In genomic region chr1:54583868-54584267, GRCh38 we compare ENCODE assay signal across 34 cellular contexts. TPM values are rescaled to one million over a fixed set of nuclear protein-coding genes. Genes with fewer than 3 reads are reported as not detected.
DNase-seq lines count a peak whose midpoint lies in the region; ATAC-seq and TF ChIP-seq lines count a peak whose summit lies in the region.
"Had no signal": no experiment of that assay in that cellular context is flagged by ENCODE, and none has a peak within 500 bp of the region (broad histone marks: within the 10 kb centered on the region; RNA-seq: fewer than 3 reads in every experiment).

No MANE protein-coding gene starts in this region.

- no peaks in the 10 kb centered on the region for H3K27me3 ChIP-seq in layer of hippocampus (ENCODE audit: control insufficient read depth, insufficient read depth, low read length)
- H3K27me3 ChIP-seq in SK-N-SH (ENCODE audit: insufficient read depth), result no peaks in the 10 kb centered on the region
- H3K27me3 ChIP-seq: breast epithelium, hepatocyte, vagina had no signal

- no peak for TF ChIP-seq EP300 in SK-N-SH (IDR thresholded peaks at IDR 0.05; ENCODE audit: borderline replicate concordance in 1 of 2, low read depth in 1 of 2, low read length in 1 of 2)

- no peak for TF ChIP-seq RAD21 in SK-N-SH (IDR thresholded peaks at IDR 0.05; ENCODE audit: low read length)

- H3K36me3 ChIP-seq in SK-N-SH (replicated peaks in 1 of 2; ENCODE audit: control insufficient read depth in 1 of 2, insufficient read depth in 2 of 2, low read length in 1 of 2), result peaks cover 0 to 2% of the 10 kb centered on the region in 2 experiments
- H3K36me3 ChIP-seq: breast epithelium, vagina had no signal

- TF ChIP-seq CTCF in SK-N-SH (IDR thresholded peaks at IDR 0.05), result no peak

- peak; percentile 41 for DNase-seq in NCI-H1694 treated with DMSO at 0.1 percent for 48 hours (lab: John Stamatoyannopoulos, UW)
- DNase-seq in NCI-H1694 (lab: John Stamatoyannopoulos, UW), result no peak
- DNase-seq in NCI-H82 treated with DMSO at 0.1 percent for 48 hours (lab: John Stamatoyannopoulos, UW; ENCODE audit: unreplicated experiment), result peak; percentile 11
- peak; percentile 32 for DNase-seq in retina
- DNase-seq in SK-N-SH, result no peak
- DNase-seq in SKM-1 treated with dmso at 0.1 percent for 144 hours (lab: John Stamatoyannopoulos, UW; ENCODE audit: unreplicated experiment), result no peak
- DNase-seq: activated CD4-positive, alpha-beta memory T cell treated with anti-CD3 and anti-CD28 coated beads, Interleukin-2, amount 10 ng/mL, durations not matched to agents 7 days and 5 days; activated CD4-positive, CD25-positive, alpha-beta regulatory T cell treated with anti-CD3 and anti-CD28 coated beads, Interleukin-2, amount 50 U/mL, for 72 hours; activated CD8-positive, alpha-beta memory T cell treated with anti-CD3 and anti-CD28 coated beads, Interleukin-2, amount 50 U/mL, for 48 hours; activated naive CD4-positive, alpha-beta T cell treated with anti-CD3 and anti-CD28 coated beads, Interleukin-2, amount 50 U/mL, for 16 hours; amniotic stem cell; Calu3; cortex of kidney; effector memory CD8-positive, alpha-beta T cell; erythroblast; HFFc6; Karpas-422; MV-4-11; NCI-H146; NCI-H2171 treated with DMSO at 0.1 percent for 48 hours; NCI-H526; stimulated activated CD4-positive, alpha-beta T cell treated with anti-CD3 and anti-CD28 coated beads, Interleukin-4, amount 100 ng/mL, for 4 hours; T-helper 17 cell had no signal

- no peaks in the 10 kb centered on the region for H3K9me3 ChIP-seq in SK-N-SH
- H3K9me3 ChIP-seq: breast epithelium, vagina had no signal

- no peak overlapping the region for H3K4me2 ChIP-seq in SK-N-SH
- H3K4me2 ChIP-seq: hepatocyte had no signal

- no peaks in the 10 kb centered on the region for H3K9me2 ChIP-seq in SK-N-SH

- H3K4me3 ChIP-seq in SK-N-SH (ENCODE audit: low read depth in 2 of 2, low read length in 1 of 2), result no peak overlapping the region
- H3K4me3 ChIP-seq: breast epithelium, GM12878, hepatocyte, SK-N-MC, vagina had no signal

- ATAC-seq in GM19328 (IDR thresholded peaks at IDR 0.05; ENCODE audit: unreplicated experiment), result no peak
- ATAC-seq: effector memory CD8-positive, alpha-beta T cell; GM12878; HepG2; naive thymus-derived CD8-positive, alpha-beta T cell; stimulated activated memory B cell treated with anti-CD40 and anti-IgM and Interleukin-4, amounts not matched to agents 10 μg/mL and 1 μg/mL and 100 μg/mL, for 72 hours; T-helper 17 cell had no signal

- POLR2A ChIA-PET in SK-N-SH (lab: Yijun Ruan, JAX), result interaction anchor here (1.1 kb wide), 1 partner anchor 36 kb away, joined by 5 read pairs; the partner anchor contains the start of gene ACOT11

- H3K79me2 ChIP-seq in SK-N-SH (ENCODE audit: insufficient read depth), result no peaks in the 10 kb centered on the region
- H3K79me2 ChIP-seq: hepatocyte had no signal

- H4K20me1 ChIP-seq in SK-N-SH (ENCODE audit: insufficient read depth), result no peaks in the 10 kb centered on the region

- no peaks in the 10 kb centered on the region for H3F3A ChIP-seq in SK-N-SH (replicated peaks; ENCODE audit: insufficient read depth)

- CTCF ChIA-PET in SK-N-SH (lab: Yijun Ruan, JAX), result interaction anchor here (0.6 to 3.2 kb wide), 4 partner anchors 12 to 523 kb away, joined by 3 to 13 read pairs (median 4); partner anchors contain the start of gene ACOT11

- H2AFZ ChIP-seq in SK-N-SH (ENCODE audit: low read depth), result no peak overlapping the region
- H2AFZ ChIP-seq: hepatocyte had no signal

- H3K27ac ChIP-seq in layer of hippocampus (ENCODE audit: low read depth, low read length) (peak overlapping the region; percentile 40), SK-N-SH (ENCODE audit: low read depth in 2 of 2, low read length in 1 of 2) (peak overlapping the region in 1 of 2 experiments; percentile 44; a peak in 1 of 4 replicates)
- H3K27ac ChIP-seq: 22Rv1, hepatocyte, SK-N-MC, vagina had no signal

- WGBS in SK-N-SH (ENCODE audit: low lambda C conversion rate), result 100% methylated on average over 2 of the region's 2 CpGs

- H3K9ac ChIP-seq in SK-N-SH, result no peak overlapping the region

- peaks cover 7 to 46% of the 10 kb centered on the region in 2 experiments; a peak in 3 of 4 replicates for H3K4me1 ChIP-seq in SK-N-SH (ENCODE audit: control insufficient read depth in 1 of 2, insufficient read depth in 2 of 2, low read depth in 1 of 2, low read length in 1 of 2)

TF ChIP-seq in SK-N-SH, 30 proteins besides CTCF, POLR2A, EP300 and RAD21:
- TF ChIP-seq IRF3 (IDR thresholded peaks at IDR 0.05; ENCODE audit: low read depth, low read length) (no peak), JUND (IDR thresholded peaks at IDR 0.05) (no peak), GATA2 (CRISPR knock-in tag; IDR thresholded peaks at IDR 0.05) (no peak)

RNA-seq across cellular contexts. Expression of gene ACOT11, which starts 35.8 kb away (rescaled TPM):
- polyA plus RNA-seq in SK-N-SH (2012; rRNA removed), result 6.9 and 7.2 TPM in 2 replicates
- 2.2 and 3.3 TPM in 2 replicates for polyA plus RNA-seq in SK-N-SH (2012; cell fraction: cytosol; rRNA removed)
- polyA plus RNA-seq in SK-N-SH (2012; cell fraction: nucleus; rRNA removed), result 18.0 and 20.4 TPM in 2 replicates

RNA-seq across cellular contexts. Expression of gene FAM151A, which starts 39.5 kb away (rescaled TPM):
- polyA plus RNA-seq in SK-N-SH (2012; rRNA removed), result not detected in 2 replicates
- polyA plus RNA-seq in SK-N-SH (2012; cell fraction: cytosol; rRNA removed), result not detected in 2 replicates
- polyA plus RNA-seq in SK-N-SH (2012; cell fraction: nucleus; rRNA removed), result not detected in 2 replicates
- polyA plus RNA-seq: naive thymus-derived CD8-positive, alpha-beta T cell had no signal

RNA-seq across cellular contexts. Expression of gene MROH7, which starts 57.7 kb away (rescaled TPM):
- polyA plus RNA-seq in SK-N-SH (2012; rRNA removed), result 0.51 and 0.52 TPM in 2 replicates
- polyA plus RNA-seq in SK-N-SH (2012; cell fraction: cytosol; rRNA removed), result 0.06 and 0.07 TPM in 2 replicates
- polyA plus RNA-seq in SK-N-SH (2012; cell fraction: nucleus; rRNA removed), result 7.3 and 8.1 TPM in 2 replicates
- polyA plus RNA-seq: GM12878; naive thymus-derived CD8-positive, alpha-beta T cell had no signal

Comparison
In these comparisons a context has a peak if more than half of its experiments do, and no peak if none do; other contexts are left out.
1. DNase-seq: peak in NCI-H1694 treated with DMSO at 0.1 percent for 48 hours (single experiment), NCI-H82 treated with DMSO at 0.1 percent for 48 hours (single experiment) and retina (single experiment); none in NCI-H1694 (single experiment), SK-N-SH (single experiment) and SKM-1 treated with dmso at 0.1 percent for 144 hours (single experiment).